1 cellular context compared by ENCODE assay signal in genomic region chr14:70821916-70822705, GRCh38.
TF ChIP-seq lines count a peak whose summit lies in the region.

No MANE protein-coding gene starts in this region.

TF ChIP-seq in WTC11, 78 proteins besides CTCF, POLR2A, EP300 and RAD21 (continued from another document):
- TF ChIP-seq FOXP1 (CRISPR knock-in tag; IDR thresholded peaks at IDR 0.05; ENCODE audit: borderline replicate concordance) (no peak), ZNF671 (CRISPR knock-in tag; IDR thresholded peaks at IDR 0.05) (no peak), FOXK1 (CRISPR knock-in tag; IDR thresholded peaks at IDR 0.05) (no peak; the same call in 1 of the 2 replicates), TEAD1 (CRISPR knock-in tag; IDR thresholded peaks at IDR 0.05) (no peak), E2F4 (CRISPR knock-in tag; IDR thresholded peaks at IDR 0.05; ENCODE audit: borderline replicate concordance, low read depth) (no peak), NFE2L1 (CRISPR knock-in tag; IDR thresholded peaks at IDR 0.05) (peak; percentile 50; the same call in 1 of the 2 replicates), IRF1 (CRISPR knock-in tag; IDR thresholded peaks at IDR 0.05) (no peak), ZNF121 (CRISPR knock-in tag; IDR thresholded peaks at IDR 0.05) (no peak), ZNF396 (CRISPR knock-in tag; IDR thresholded peaks at IDR 0.05; ENCODE audit: borderline replicate concordance) (no peak), TCF7 (CRISPR knock-in tag; IDR thresholded peaks at IDR 0.05; ENCODE audit: low read depth) (no peak), SP1 (CRISPR knock-in tag; conservative IDR thresholded peaks at IDR 0.05) (0 out of 2 replicates have a peak, but pooled peaks have one; percentile 3), ZNF232 (CRISPR knock-in tag; IDR thresholded peaks at IDR 0.05) (no peak), ATF3 (CRISPR knock-in tag; conservative IDR thresholded peaks at IDR 0.05) (no peak), ZNF532 (CRISPR knock-in tag; IDR thresholded peaks at IDR 0.05; ENCODE audit: borderline replicate concordance) (no peak), PREB (CRISPR knock-in tag; IDR thresholded peaks at IDR 0.05; ENCODE audit: borderline replicate concordance) (no peak), ZNF425 (CRISPR knock-in tag; conservative IDR thresholded peaks at IDR 0.05) (no peak), MAX (CRISPR knock-in tag; IDR thresholded peaks at IDR 0.05) (peak; percentile 88), EMX1 (CRISPR knock-in tag; IDR thresholded peaks at IDR 0.05) (no peak), ZNF416 (CRISPR knock-in tag; IDR thresholded peaks at IDR 0.05) (no peak), USF1 (CRISPR knock-in tag; IDR thresholded peaks at IDR 0.05) (peak; percentile 54; the same call in 1 of the 2 replicates), MXD4 (CRISPR knock-in tag; IDR thresholded peaks at IDR 0.05; ENCODE audit: borderline replicate concordance) (no peak), ZBTB21 (CRISPR knock-in tag; IDR thresholded peaks at IDR 0.05; ENCODE audit: borderline replicate concordance) (0 out of 2 replicates have a peak, but pooled peaks have one; percentile 34), CREM (CRISPR knock-in tag; IDR thresholded peaks at IDR 0.05) (0 out of 2 replicates have a peak, but pooled peaks have one; percentile 70), ETV6 (CRISPR knock-in tag; IDR thresholded peaks at IDR 0.05) (peak; percentile 69; the same call in 1 of the 2 replicates), ZNF138 (CRISPR knock-in tag; conservative IDR thresholded peaks at IDR 0.05) (no peak)
- TF ChIP-seq, protein P1, sequence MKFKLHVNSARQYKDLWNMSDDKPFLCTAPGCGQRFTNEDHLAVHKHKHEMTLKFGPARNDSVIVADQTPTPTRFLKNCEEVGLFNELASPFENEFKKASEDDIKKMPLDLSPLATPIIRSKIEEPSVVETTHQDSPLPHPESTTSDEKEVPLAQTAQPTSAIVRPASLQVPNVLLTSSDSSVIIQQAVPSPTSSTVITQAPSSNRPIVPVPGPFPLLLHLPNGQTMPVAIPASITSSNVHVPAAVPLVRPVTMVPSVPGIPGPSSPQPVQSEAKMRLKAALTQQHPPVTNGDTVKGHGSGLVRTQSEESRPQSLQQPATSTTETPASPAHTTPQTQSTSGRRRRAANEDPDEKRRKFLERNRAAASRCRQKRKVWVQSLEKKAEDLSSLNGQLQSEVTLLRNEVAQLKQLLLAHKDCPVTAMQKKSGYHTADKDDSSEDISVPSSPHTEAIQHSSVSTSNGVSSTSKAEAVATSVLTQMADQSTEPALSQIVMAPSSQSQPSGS (CRISPR knock-in tag; IDR thresholded peaks at IDR 0.05; ENCODE audit: borderline replicate concordance, low read depth) = no peak
- TF ChIP-seq, protein P2, sequence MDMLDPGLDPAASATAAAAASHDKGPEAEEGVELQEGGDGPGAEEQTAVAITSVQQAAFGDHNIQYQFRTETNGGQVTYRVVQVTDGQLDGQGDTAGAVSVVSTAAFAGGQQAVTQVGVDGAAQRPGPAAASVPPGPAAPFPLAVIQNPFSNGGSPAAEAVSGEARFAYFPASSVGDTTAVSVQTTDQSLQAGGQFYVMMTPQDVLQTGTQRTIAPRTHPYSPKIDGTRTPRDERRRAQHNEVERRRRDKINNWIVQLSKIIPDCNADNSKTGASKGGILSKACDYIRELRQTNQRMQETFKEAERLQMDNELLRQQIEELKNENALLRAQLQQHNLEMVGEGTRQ (CRISPR knock-in tag; IDR thresholded peaks at IDR 0.05) = no peak; the same call in 1 of the 2 replicates
- TF ChIP-seq, protein P3, sequence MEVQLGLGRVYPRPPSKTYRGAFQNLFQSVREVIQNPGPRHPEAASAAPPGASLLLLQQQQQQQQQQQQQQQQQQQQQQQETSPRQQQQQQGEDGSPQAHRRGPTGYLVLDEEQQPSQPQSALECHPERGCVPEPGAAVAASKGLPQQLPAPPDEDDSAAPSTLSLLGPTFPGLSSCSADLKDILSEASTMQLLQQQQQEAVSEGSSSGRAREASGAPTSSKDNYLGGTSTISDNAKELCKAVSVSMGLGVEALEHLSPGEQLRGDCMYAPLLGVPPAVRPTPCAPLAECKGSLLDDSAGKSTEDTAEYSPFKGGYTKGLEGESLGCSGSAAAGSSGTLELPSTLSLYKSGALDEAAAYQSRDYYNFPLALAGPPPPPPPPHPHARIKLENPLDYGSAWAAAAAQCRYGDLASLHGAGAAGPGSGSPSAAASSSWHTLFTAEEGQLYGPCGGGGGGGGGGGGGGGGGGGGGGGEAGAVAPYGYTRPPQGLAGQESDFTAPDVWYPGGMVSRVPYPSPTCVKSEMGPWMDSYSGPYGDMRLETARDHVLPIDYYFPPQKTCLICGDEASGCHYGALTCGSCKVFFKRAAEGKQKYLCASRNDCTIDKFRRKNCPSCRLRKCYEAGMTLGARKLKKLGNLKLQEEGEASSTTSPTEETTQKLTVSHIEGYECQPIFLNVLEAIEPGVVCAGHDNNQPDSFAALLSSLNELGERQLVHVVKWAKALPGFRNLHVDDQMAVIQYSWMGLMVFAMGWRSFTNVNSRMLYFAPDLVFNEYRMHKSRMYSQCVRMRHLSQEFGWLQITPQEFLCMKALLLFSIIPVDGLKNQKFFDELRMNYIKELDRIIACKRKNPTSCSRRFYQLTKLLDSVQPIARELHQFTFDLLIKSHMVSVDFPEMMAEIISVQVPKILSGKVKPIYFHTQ (CRISPR knock-in tag; IDR thresholded peaks at IDR 0.05) = no peak
- TF ChIP-seq, protein P4, sequence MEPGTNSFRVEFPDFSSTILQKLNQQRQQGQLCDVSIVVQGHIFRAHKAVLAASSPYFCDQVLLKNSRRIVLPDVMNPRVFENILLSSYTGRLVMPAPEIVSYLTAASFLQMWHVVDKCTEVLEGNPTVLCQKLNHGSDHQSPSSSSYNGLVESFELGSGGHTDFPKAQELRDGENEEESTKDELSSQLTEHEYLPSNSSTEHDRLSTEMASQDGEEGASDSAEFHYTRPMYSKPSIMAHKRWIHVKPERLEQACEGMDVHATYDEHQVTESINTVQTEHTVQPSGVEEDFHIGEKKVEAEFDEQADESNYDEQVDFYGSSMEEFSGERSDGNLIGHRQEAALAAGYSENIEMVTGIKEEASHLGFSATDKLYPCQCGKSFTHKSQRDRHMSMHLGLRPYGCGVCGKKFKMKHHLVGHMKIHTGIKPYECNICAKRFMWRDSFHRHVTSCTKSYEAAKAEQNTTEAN (CRISPR knock-in tag; IDR thresholded peaks at IDR 0.05) = no peak
- TF ChIP-seq, protein P5, sequence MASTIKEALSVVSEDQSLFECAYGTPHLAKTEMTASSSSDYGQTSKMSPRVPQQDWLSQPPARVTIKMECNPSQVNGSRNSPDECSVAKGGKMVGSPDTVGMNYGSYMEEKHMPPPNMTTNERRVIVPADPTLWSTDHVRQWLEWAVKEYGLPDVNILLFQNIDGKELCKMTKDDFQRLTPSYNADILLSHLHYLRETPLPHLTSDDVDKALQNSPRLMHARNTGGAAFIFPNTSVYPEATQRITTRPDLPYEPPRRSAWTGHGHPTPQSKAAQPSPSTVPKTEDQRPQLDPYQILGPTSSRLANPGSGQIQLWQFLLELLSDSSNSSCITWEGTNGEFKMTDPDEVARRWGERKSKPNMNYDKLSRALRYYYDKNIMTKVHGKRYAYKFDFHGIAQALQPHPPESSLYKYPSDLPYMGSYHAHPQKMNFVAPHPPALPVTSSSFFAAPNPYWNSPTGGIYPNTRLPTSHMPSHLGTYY (CRISPR knock-in tag; IDR thresholded peaks at IDR 0.05) = no peak
TF ChIP-seq in WTC11: peak in this region for 20.
